In genomic region chr3:66489577-66489976, GRCh38 we compare ENCODE assay signal across 11 cellular contexts. TPM values are rescaled to one million over a fixed set of nuclear protein-coding genes. Genes with fewer than 3 reads are reported as not detected.
DNase-seq lines count a peak whose midpoint lies in the region; ATAC-seq and TF ChIP-seq lines count a peak whose summit lies in the region.
"Had no signal": no experiment of that assay in that cellular context is flagged by ENCODE, and none has a peak within 500 bp of the region (broad histone marks: within the 10 kb centered on the region; RNA-seq: fewer than 3 reads in every experiment).

No MANE protein-coding gene starts in this region.

- peak overlapping the region; percentile 85 for H3K27ac Mint-ChIP-seq in activated CD8-positive, alpha-beta memory T cell treated with anti-CD3 and anti-CD28 coated beads, Interleukin-2, amount 10 ng/mL, durations not matched to agents 7 days and 5 days
- H3K27ac Mint-ChIP-seq in WTC11: peak overlapping the region; percentile 78
- H3K27ac Mint-ChIP-seq: dendritic cell treated with granulocyte-macrophage colony-stimulating factor and Interleukin-4, amounts not matched to agents 40 ng/mL and 50 ng/mL, for 4 days had no signal

- 60 to 80% methylated on average over 4 of the region's 4 CpGs for WGBS in esophagus squamous epithelium, 2 donors

- no peaks in the 10 kb centered on the region for H3K9me3 Mint-ChIP-seq in activated CD8-positive, alpha-beta memory T cell treated with anti-CD3 and anti-CD28 coated beads, Interleukin-2, amount 10 ng/mL, durations not matched to agents 7 days and 5 days (ENCODE audit: low read depth)
- H3K9me3 Mint-ChIP-seq in WTC11: no peaks in the 10 kb centered on the region
- H3K9me3 Mint-ChIP-seq: dendritic cell treated with granulocyte-macrophage colony-stimulating factor and Interleukin-4, amounts not matched to agents 40 ng/mL and 50 ng/mL, for 4 days had no signal

- H3K4me1 Mint-ChIP-seq in activated CD8-positive, alpha-beta memory T cell treated with anti-CD3 and anti-CD28 coated beads, Interleukin-2, amount 10 ng/mL, durations not matched to agents 7 days and 5 days: peaks cover 81% of the 10 kb centered on the region
- peaks cover 92% of the 10 kb centered on the region for H3K4me1 Mint-ChIP-seq in WTC11

- H3K36me3 Mint-ChIP-seq in activated CD8-positive, alpha-beta memory T cell treated with anti-CD3 and anti-CD28 coated beads, Interleukin-2, amount 10 ng/mL, durations not matched to agents 7 days and 5 days: peaks cover 14% of the 10 kb centered on the region
- H3K36me3 Mint-ChIP-seq in WTC11: peaks cover 8% of the 10 kb centered on the region; the same call in 1 of the 2 replicates

- H3K4me3 ChIP-seq in esophagus squamous epithelium (no peak overlapping the region), thoracic aorta (no peak overlapping the region)
- H3K4me3 ChIP-seq: A549 had no signal

- TF ChIP-seq CTCF in WTC11 (IDR thresholded peaks at IDR 0.05) (no peak), esophagus squamous epithelium (IDR thresholded peaks at IDR 0.05) (no peak), thoracic aorta (IDR thresholded peaks at IDR 0.05) (no peak)

- ATAC-seq in activated CD8-positive, alpha-beta memory T cell treated with anti-CD3 and anti-CD28 coated beads, Interleukin-2, amount 10 ng/mL, durations not matched to agents 7 days and 5 days: peak; percentile 64
- ATAC-seq in WTC11 (no peak), thoracic aorta (ENCODE audit: insufficient number of reproducible peaks, low FRiP score, low read depth) (no peak), GM21447 (IDR thresholded peaks at IDR 0.05; ENCODE audit: unreplicated experiment) (no peak)
- ATAC-seq: A549 had no signal

- H3K27ac ChIP-seq in esophagus squamous epithelium (peak overlapping the region in 3 of 4 donors; percentile 49 to 65 (median 60)), thoracic aorta (peak overlapping the region; percentile 68 to 86)
- H3K27ac ChIP-seq: A549 had no signal

- H3K4me1 ChIP-seq in esophagus squamous epithelium (peaks cover 9 to 93% (median 52%) of the 10 kb centered on the region in 3 donors), thoracic aorta (ENCODE audit: control insufficient read depth in 1 of 2, low read depth in 2 of 2) (peaks cover 67 to 99% of the 10 kb centered on the region in 2 donors)
- H3K4me1 ChIP-seq: A549 had no signal

- peak; percentile 60 for DNase-seq in activated CD8-positive, alpha-beta memory T cell treated with anti-CD3 and anti-CD28 coated beads, Interleukin-2, amount 10 ng/mL, durations not matched to agents 7 days and 5 days
- DNase-seq in activated CD8-positive, alpha-beta memory T cell treated with anti-CD3 and anti-CD28 coated beads for 24 hours: no peak
- DNase-seq in WTC11 (ENCODE audit: low spot score) (no peak), esophagus squamous epithelium (lab: John Stamatoyannopoulos, UW) (no peak), thoracic aorta (ENCODE audit: low spot score) (no peak), SIG-M5 (lab: John Stamatoyannopoulos, UW) (no peak), H4 (ENCODE audit: low spot score) (no peak)
- DNase-seq: activated effector memory CD4-positive, alpha-beta T cell treated with Interleukin-2 at 50 U/mL for 16 hours had no signal

- CTCF ChIA-PET in activated CD8-positive, alpha-beta memory T cell treated with anti-CD3 and anti-CD28 coated beads, Interleukin-2, amount 10 ng/mL, durations not matched to agents 7 days and 5 days (lab: Charles Lee): interaction anchor here (0.6 to 2.8 kb wide), 4 partner anchors 9 to 85 kb away, joined by 3 to 15 read pairs (median 4); no protein-coding TSS in a partner anchor
- CTCF ChIA-PET in WTC11 (lab: Charles Lee): interaction anchor here (1.5 to 2.7 kb wide), 2 partner anchors 81 to 83 kb away, joined by 4 to 14 read pairs; no protein-coding TSS in a partner anchor

- peak overlapping the region; percentile 27 for H3K4me3 Mint-ChIP-seq in activated CD8-positive, alpha-beta memory T cell treated with anti-CD3 and anti-CD28 coated beads, Interleukin-2, amount 10 ng/mL, durations not matched to agents 7 days and 5 days
- H3K4me3 Mint-ChIP-seq in WTC11: 0 out of 2 replicates have a peak overlapping the region, but pooled peaks have one; percentile 8
- H3K4me3 Mint-ChIP-seq: dendritic cell treated with granulocyte-macrophage colony-stimulating factor and Interleukin-4, amounts not matched to agents 40 ng/mL and 50 ng/mL, for 4 days had no signal

- POLR2A ChIA-PET in WTC11 (lab: Charles Lee): interaction anchor here (0.6 to 1.5 kb wide), 2 partner anchors 8 to 283 kb away, joined by 3 to 5 read pairs; no protein-coding TSS in a partner anchor

- intact Hi-C loops in esophagus squamous epithelium (cut with DNase I): no loop called here

- no peaks in the 10 kb centered on the region for H3K36me3 ChIP-seq in esophagus squamous epithelium
- H3K36me3 ChIP-seq in thoracic aorta: no peaks in the 10 kb centered on the region

- H3K27me3 Mint-ChIP-seq in activated CD8-positive, alpha-beta memory T cell treated with anti-CD3 and anti-CD28 coated beads, Interleukin-2, amount 10 ng/mL, durations not matched to agents 7 days and 5 days: no peaks in the 10 kb centered on the region
- no peaks in the 10 kb centered on the region for H3K27me3 Mint-ChIP-seq in WTC11 (ENCODE audit: low read depth)
- H3K27me3 Mint-ChIP-seq: dendritic cell treated with granulocyte-macrophage colony-stimulating factor and Interleukin-4, amounts not matched to agents 40 ng/mL and 50 ng/mL, for 4 days had no signal

- no peaks in the 10 kb centered on the region for H3K27me3 ChIP-seq in esophagus squamous epithelium
- H3K27me3 ChIP-seq in thoracic aorta (replicated peaks; ENCODE audit: insufficient read depth): no peaks in the 10 kb centered on the region

- H3K9me3 ChIP-seq in esophagus squamous epithelium: no peaks in the 10 kb centered on the region
- H3K9me3 ChIP-seq in thoracic aorta: no peaks in the 10 kb centered on the region
- H3K9me3 ChIP-seq: A549 had no signal

- no peak for TF ChIP-seq POLR2A in esophagus squamous epithelium (IDR thresholded peaks at IDR 0.05)

TF ChIP-seq in WTC11, 78 proteins besides CTCF, POLR2A, EP300 and RAD21 (continues in another document):
- TF ChIP-seq CREB1 (CRISPR knock-in tag; IDR thresholded peaks at IDR 0.05) (no peak), ARID4B (CRISPR knock-in tag; IDR thresholded peaks at IDR 0.05; ENCODE audit: borderline replicate concordance) (no peak), MXD4 (CRISPR knock-in tag; IDR thresholded peaks at IDR 0.05; ENCODE audit: borderline replicate concordance) (no peak), ZNF138 (CRISPR knock-in tag; conservative IDR thresholded peaks at IDR 0.05) (no peak), ZSCAN18 (CRISPR knock-in tag; IDR thresholded peaks at IDR 0.05) (no peak)

RNA-seq across cellular contexts. Expression of gene LRIG1, which starts 11.2 kb away (rescaled TPM):
- total RNA-seq in activated CD8-positive, alpha-beta memory T cell treated with anti-CD3 and anti-CD28 coated beads, Interleukin-2, amount 10 ng/mL, durations not matched to agents 7 days and 5 days: 10 to 100 TPM; 21.0 to 31.6 TPM
- total RNA-seq in WTC11 (2021): 105 to 109 TPM (median 108 TPM) in 3 replicates
- 10 to 100 TPM in 3 of 4 donors, 1 to 10 TPM in 1; 7.5 to 30.5 (median 15.1) TPM for total RNA-seq in esophagus squamous epithelium
- 100 to 1,000 TPM; 121 to 131 TPM for total RNA-seq in thoracic aorta
- 3.2 and 5.0 TPM in 2 replicates for total RNA-seq in H4 (2014; rRNA removed; shearing (Covaris generic))
